ENCODE assay signal across 9 cellular contexts in the genomic region with DNA sequence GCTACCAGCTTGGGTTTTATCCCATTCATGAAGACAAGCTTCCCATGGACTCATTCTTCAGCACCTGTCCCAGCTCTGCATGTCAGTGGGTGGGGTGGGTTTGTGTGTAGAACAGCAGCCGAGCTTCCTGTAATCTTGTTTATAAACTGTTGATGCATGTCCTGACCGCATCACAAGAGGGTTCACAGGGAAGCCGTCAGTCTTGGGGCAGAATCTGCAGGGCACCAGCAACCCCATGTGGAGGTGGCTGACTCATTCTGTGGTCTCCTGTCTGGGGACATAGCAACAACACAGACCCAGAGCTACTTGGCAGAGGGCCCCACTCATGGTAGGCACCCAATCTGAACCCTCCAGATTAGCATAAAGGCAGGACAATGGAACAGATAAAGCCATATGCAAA. TPM values are rescaled to one million over a fixed set of nuclear protein-coding genes. Genes with fewer than 3 reads are reported as not detected.
A peak's percentile ranks its signal among the peaks of the same experiment; 100 is the strongest.
DNase-seq lines count a peak whose midpoint lies in the region; ATAC-seq and TF ChIP-seq lines count a peak whose summit lies in the region.
"Had no signal": no experiment of that assay in that cellular context is flagged by ENCODE, and none has a peak within 500 bp of the region (broad histone marks: within the 10 kb centered on the region; RNA-seq: fewer than 3 reads in every experiment).

No MANE protein-coding gene starts in this region.

- H3K27me3 ChIP-seq in CD8-positive, alpha-beta T cell (ENCODE audit: insufficient read depth, low read length) = no peaks in the 10 kb centered on the region
- no peaks in the 10 kb centered on the region for H3K27me3 ChIP-seq in adipocyte (replicated peaks; ENCODE audit: control insufficient read depth, insufficient read depth, low read length)
- no peaks in the 10 kb centered on the region for H3K27me3 ChIP-seq in right lobe of liver

- H3K36me3 Mint-ChIP-seq in CD8-positive, alpha-beta T cell = no peaks in the 10 kb centered on the region
- H3K36me3 Mint-ChIP-seq in nephron progenitor cell (ENCODE audit: low read depth) = no peaks in the 10 kb centered on the region

- H3K27ac ChIP-seq in CD8-positive, alpha-beta T cell (ENCODE audit: low read depth, low read length) = peak overlapping the region; percentile 52
- no peak overlapping the region for H3K27ac ChIP-seq in right lobe of liver
- H3K27ac ChIP-seq: KMS-11 had no signal

- peak; percentile 89 for ATAC-seq in CD8-positive, alpha-beta T cell
- ATAC-seq in GM19455 (IDR thresholded peaks at IDR 0.05; ENCODE audit: unreplicated experiment) = peak; percentile 76
- ATAC-seq in HG03571 (IDR thresholded peaks at IDR 0.05; ENCODE audit: unreplicated experiment) = peak; percentile 76
- peak; percentile 23 to 46 (median 34) for ATAC-seq in right lobe of liver

- no peak overlapping the region for H3K9ac ChIP-seq in adipocyte (ENCODE audit: low read length)
- H3K9ac ChIP-seq: KMS-11 had no signal

- WGBS in right lobe of liver (ENCODE audit: insufficient coverage, low coverage, low lambda C conversion rate, missing lambda C conversion rate) = 50% methylated on average over 2 of the region's 3 CpGs

- peaks cover 40% of the 10 kb centered on the region for H3K4me1 Mint-ChIP-seq in CD8-positive, alpha-beta T cell (ENCODE audit: low read depth)
- H3K4me1 Mint-ChIP-seq in nephron progenitor cell = peaks cover 11% of the 10 kb centered on the region

- DNase-seq in CD8-positive, alpha-beta T cell = peak; percentile 78 to 97 (median 83)
- peak; percentile 60 to 94 (median 75) for DNase-seq in T-helper 1 cell
- peak; percentile 35 for DNase-seq in adipocyte (ENCODE audit: low read depth)
- DNase-seq in right lobe of liver = no peak
- peak; percentile 69 to 91 for DNase-seq in stimulated activated CD8-positive, alpha-beta memory T cell treated with anti-CD3 and anti-CD28 coated beads, Interleukin-7, amount 100 ng/mL, for 48 hours (ENCODE audit: extremely low read depth in 1 of 2, low read depth in 1 of 2)
- DNase-seq in nephron progenitor cell = no peak

- H3K27me3 Mint-ChIP-seq in CD8-positive, alpha-beta T cell (ENCODE audit: low read depth) = no peaks in the 10 kb centered on the region
- H3K27me3 Mint-ChIP-seq in nephron progenitor cell (ENCODE audit: low read depth, poor library complexity) = peaks cover 20% of the 10 kb centered on the region

- H3K4me3 ChIP-seq in CD8-positive, alpha-beta T cell (ENCODE audit: low read depth, low read length) = no peak overlapping the region
- H3K4me3 ChIP-seq in adipocyte (ENCODE audit: low read length) = no peak overlapping the region
- H3K4me3 ChIP-seq in right lobe of liver = no peak overlapping the region

- peaks cover 29% of the 10 kb centered on the region for H3K4me1 ChIP-seq in CD8-positive, alpha-beta T cell (ENCODE audit: insufficient read depth, low read length)
- H3K4me1 ChIP-seq in adipocyte (ENCODE audit: control insufficient read depth, insufficient read depth, low read length) (peaks cover 40% of the 10 kb centered on the region), right lobe of liver (peaks cover 0 to 20% (median 4%) of the 10 kb centered on the region in 4 donors)

- POLR2A ChIA-PET in CD8-positive, alpha-beta T cell (lab: Charles Lee) = interaction anchor here (0.6 to 1.9 kb wide), 26 partner anchors 9 to 506 kb away, joined by 3 to 9 read pairs (median 4); a partner anchor contains a TSS

- no peaks in the 10 kb centered on the region for H3K36me3 ChIP-seq in CD8-positive, alpha-beta T cell (ENCODE audit: insufficient read depth, low read length)
- no peaks in the 10 kb centered on the region for H3K36me3 ChIP-seq in adipocyte (ENCODE audit: control insufficient read depth, insufficient read depth, low read length, severe bottlenecking)
- H3K36me3 ChIP-seq in right lobe of liver = no peaks in the 10 kb centered on the region

- no peak for TF ChIP-seq CTCF in CD8-positive, alpha-beta T cell (IDR thresholded peaks at IDR 0.05)
- TF ChIP-seq CTCF in right lobe of liver (IDR thresholded peaks at IDR 0.05) (no peak), nephron progenitor cell (IDR thresholded peaks at IDR 0.05) (no peak)

- CTCF ChIA-PET in CD8-positive, alpha-beta T cell (lab: Charles Lee) = interaction anchor here (0.6 to 3.7 kb wide), 37 partner anchors 9 to 401 kb away, joined by 3 to 42 read pairs (median 4); a partner anchor contains a TSS

- intact Hi-C loops in CD8-positive, alpha-beta T cell (cut with DNase I, micrococcal nuclease) = loop anchor here (1.0 to 10.0 kb wide), 13 partner anchors 16 to 884 kb away; a partner anchor contains a TSS
- intact Hi-C loops in right lobe of liver (cut with DNase I) = no loop called here

- no peaks in the 10 kb centered on the region for H3K9me3 ChIP-seq in CD8-positive, alpha-beta T cell (ENCODE audit: low read length)
- no peaks in the 10 kb centered on the region for H3K9me3 ChIP-seq in adipocyte (ENCODE audit: control insufficient read depth, low read length)
- no peaks in the 10 kb centered on the region for H3K9me3 ChIP-seq in right lobe of liver

- no peaks in the 10 kb centered on the region for H3K9me3 Mint-ChIP-seq in CD8-positive, alpha-beta T cell
- H3K9me3 Mint-ChIP-seq in nephron progenitor cell = no peaks in the 10 kb centered on the region

- no peak for TF ChIP-seq POLR2A in right lobe of liver (IDR thresholded peaks at IDR 0.05)

- peak overlapping the region; percentile 72 for H3K4me3 Mint-ChIP-seq in CD8-positive, alpha-beta T cell
- H3K4me3 Mint-ChIP-seq in nephron progenitor cell = no peak overlapping the region

- peak overlapping the region; percentile 98 for H3K27ac Mint-ChIP-seq in CD8-positive, alpha-beta T cell
- H3K27ac Mint-ChIP-seq in nephron progenitor cell = no peak overlapping the region

RNA-seq across cellular contexts. Expression of a gene that starts 35.6 kb away (rescaled TPM):
- total RNA-seq in CD8-positive, alpha-beta T cell = 1 to 10 TPM; 3.3 to 5.2 TPM
- 10 to 100 TPM in 1 of 6 experiments, 1 to 10 TPM in 5; 1.5 to 11.5 (median 4.7) TPM for total RNA-seq in right lobe of liver

Comparison
In these comparisons a context has a peak if more than half of its experiments do, and no peak if none do; other contexts are left out.
1. ATAC-seq: peak in every context shown above with its lines; median percentile 89 in CD8-positive, alpha-beta T cell; 76 in GM19455; 76 in HG03571; 34 in right lobe of liver.
2. DNase-seq: peak in CD8-positive, alpha-beta T cell (7 of 7), T-helper 1 cell (5 of 5), adipocyte (single experiment) and stimulated activated CD8-positive, alpha-beta memory T cell treated with anti-CD3 and anti-CD28 coated beads, Interleukin-7, amount 100 ng/mL, for 48 hours (2 of 2); none in right lobe of liver (0 of 3) and nephron progenitor cell (single experiment).
3. intact Hi-C loops: an anchor here in CD8-positive, alpha-beta T cell (1.0 to 10.0 kb wide); none called in right lobe of liver.